Comparison of ENCODE assay signal across 8 cellular contexts in genomic region chr11:71998649-71999310, GRCh38. TPM values are rescaled to one million over a fixed set of nuclear protein-coding genes. Genes with fewer than 3 reads are reported as not detected.
A peak's percentile ranks its signal among the peaks of the same experiment; 100 is the strongest.
DNase-seq lines count a peak whose midpoint lies in the region; ATAC-seq and TF ChIP-seq lines count a peak whose summit lies in the region.

Gene IL18BP, plus strand, starts transcription at chr11:71998909. Its CDS starts 1,076 bp downstream, at chr11:71999985.

- peaks cover 25% of the 10 kb centered on the region for H4K20me1 ChIP-seq in IMR-90 (ENCODE audit: insufficient read depth, low read length)

- H3K27me3 Mint-ChIP-seq in Caco-2 (ENCODE audit: insufficient read depth, unreplicated experiment): no peaks in the 10 kb centered on the region
- no peaks in the 10 kb centered on the region for H3K27me3 Mint-ChIP-seq in activated naive CD8-positive, alpha-beta T cell treated with anti-CD3 and anti-CD28 coated beads, Interleukin-2, amount 50 U/mL, for 24 hours

- no peak within 1 kb of the TSS for H2BK12ac ChIP-seq in mesenchymal stem cell (ENCODE audit: low read length in 2 of 2)

- TF ChIP-seq POLR2A in IMR-90 (IDR thresholded peaks at IDR 0.05; ENCODE audit: low read depth, low read length): no peak
- TF ChIP-seq POLR2A in uterus (IDR thresholded peaks at IDR 0.05): no peak

- 91% methylated on average over 7 of the region's 11 CpGs; no CpG with 5 or more reads in 1 of the 2 experiments for WGBS in IMR-90 (ENCODE audit: extremely low coverage in 2 of 2, insufficient read length in 1 of 2), 2 experiments
- WGBS in mesenchymal stem cell: 95% methylated on average over 11 of the region's 11 CpGs

- no TSS peak for BruUV-seq in Caco-2 (replicated peaks; lab: Mats Ljungman, UMichigan)
- no TSS peak for BruUV-seq in IMR-90 (replicated peaks; lab: Mats Ljungman, UMichigan)

- ATAC-seq in IMR-90 (ENCODE audit: low read depth) (no peak), HG02623 (IDR thresholded peaks at IDR 0.05; ENCODE audit: unreplicated experiment) (no peak), HG03439 (IDR thresholded peaks at IDR 0.05; ENCODE audit: unreplicated experiment) (no peak)
- no peak for ATAC-seq in activated naive CD8-positive, alpha-beta T cell treated with anti-CD3 and anti-CD28 coated beads, Interleukin-2, amount 50 U/mL, for 24 hours

- no peaks in the 10 kb centered on the region for H3K4me1 Mint-ChIP-seq in Caco-2 (ENCODE audit: low read depth, unreplicated experiment)
- H3K4me1 Mint-ChIP-seq in activated naive CD8-positive, alpha-beta T cell treated with anti-CD3 and anti-CD28 coated beads, Interleukin-2, amount 50 U/mL, for 24 hours: peaks cover 20% of the 10 kb centered on the region

- H3K23ac ChIP-seq in IMR-90 (ENCODE audit: low read depth, low read length): no peak within 1 kb of the TSS
- no peak within 1 kb of the TSS for H3K23ac ChIP-seq in mesenchymal stem cell (ENCODE audit: low read length in 2 of 2)

- H2BK120ac ChIP-seq in IMR-90 (ENCODE audit: low read depth, low read length): peak within 1 kb of the TSS; percentile 55; the same call in 1 of the 2 replicates
- H2BK120ac ChIP-seq in mesenchymal stem cell (ENCODE audit: low read depth, low read length): no peak within 1 kb of the TSS

- H3K27ac ChIP-seq in IMR-90 (ENCODE audit: insufficient read depth, low read length): peak within 1 kb of the TSS; percentile 26; the same call in 1 of the 2 replicates
- peak within 1 kb of the TSS; percentile 21 for H3K27ac ChIP-seq in mesenchymal stem cell (ENCODE audit: low read length, poor library complexity, severe bottlenecking)
- H3K27ac ChIP-seq in uterus: peak within 1 kb of the TSS; percentile 72 to 81

- in situ Hi-C loops in IMR-90 (cut with MboI; ENCODE audit: low sequenced_read_pairs): no loop called here

- H3K4me2 ChIP-seq in IMR-90 (ENCODE audit: low read depth, low read length) (peak within 1 kb of the TSS; percentile 78), mesenchymal stem cell (ENCODE audit: low read length, poor library complexity, severe bottlenecking) (no peak within 1 kb of the TSS)

- no peak within 1 kb of the TSS for H3K56ac ChIP-seq in IMR-90 (ENCODE audit: extremely low read depth, insufficient read depth, low read length)

- no peaks in the 10 kb centered on the region for H3K9me3 Mint-ChIP-seq in Caco-2 (ENCODE audit: unreplicated experiment)
- no peaks in the 10 kb centered on the region for H3K9me3 Mint-ChIP-seq in activated naive CD8-positive, alpha-beta T cell treated with anti-CD3 and anti-CD28 coated beads, Interleukin-2, amount 50 U/mL, for 24 hours

- H3K27me3 ChIP-seq in Caco-2 (replicated peaks; ENCODE audit: control insufficient read depth, insufficient read depth, low read length): no peaks in the 10 kb centered on the region
- no peaks in the 10 kb centered on the region for H3K27me3 ChIP-seq in IMR-90 (ENCODE audit: control insufficient read depth, insufficient read depth, low read length)
- H3K27me3 ChIP-seq in mesenchymal stem cell (ENCODE audit: control insufficient read depth in 1 of 2, insufficient read depth in 1 of 2, low read length in 2 of 2): no peaks in the 10 kb centered on the region
- H3K27me3 ChIP-seq in uterus: no peaks in the 10 kb centered on the region

- no peak within 1 kb of the TSS for H2BK5ac ChIP-seq in IMR-90 (ENCODE audit: low read depth, low read length, poor library complexity, severe bottlenecking)
- no peak within 1 kb of the TSS for H2BK5ac ChIP-seq in mesenchymal stem cell (ENCODE audit: low read depth, low read length, poor library complexity, severe bottlenecking)

- dilution Hi-C loops in IMR-90 (cut with HindIII; ENCODE audit: low sequenced_read_pairs, unreplicated experiment): no loop called here

- H3K14ac ChIP-seq in IMR-90 (replicated peaks; ENCODE audit: low read depth, low read length): peak within 1 kb of the TSS; percentile 70; the same call in 1 of the 2 replicates
- no peak within 1 kb of the TSS for H3K14ac ChIP-seq in mesenchymal stem cell (ENCODE audit: low read length in 2 of 2)

- no peak for DNase-seq in Caco-2
- DNase-seq in IMR-90: no peak
- no peak for DNase-seq in activated naive CD8-positive, alpha-beta T cell treated with anti-CD3 and anti-CD28 coated beads, Interleukin-2, amount 50 U/mL, for 24 hours
- DNase-seq in mesenchymal stem cell: no peak
- DNase-seq in uterus: no peak
- no peak for DNase-seq in NCI-H69 (lab: John Stamatoyannopoulos, UW)

- H3K4me3 ChIP-seq in Caco-2 (ENCODE audit: low read depth, low read length): no peak within 1 kb of the TSS
- H3K4me3 ChIP-seq in IMR-90 (ENCODE audit: insufficient read depth, low read depth, low read length): no peak within 1 kb of the TSS
- peak within 1 kb of the TSS in 1 of 2 experiments; percentile 3 for H3K4me3 ChIP-seq in mesenchymal stem cell (ENCODE audit: insufficient read depth in 1 of 2, low read depth in 1 of 2, low read length in 2 of 2)
- H3K4me3 ChIP-seq in uterus: peak within 1 kb of the TSS in 1 of 2 donors; percentile 14

- H3K18ac ChIP-seq in IMR-90 (ENCODE audit: low read depth, low read length) (no peak within 1 kb of the TSS), mesenchymal stem cell (ENCODE audit: low read depth in 1 of 2, low read length in 2 of 2) (no peak within 1 kb of the TSS)

- H2BK15ac ChIP-seq in IMR-90 (ENCODE audit: low read depth, low read length) (no peak within 1 kb of the TSS), mesenchymal stem cell (ENCODE audit: low read depth, poor library complexity, severe bottlenecking) (no peak within 1 kb of the TSS)

- H2AFZ ChIP-seq in IMR-90 (replicated peaks; ENCODE audit: low read length, poor library complexity) (no peak within 1 kb of the TSS), mesenchymal stem cell (ENCODE audit: low read depth, low read length) (no peak within 1 kb of the TSS)

- peak within 1 kb of the TSS; percentile 15; the same call in 1 of the 2 replicates for H4K5ac ChIP-seq in IMR-90 (ENCODE audit: low read depth, low read length)

- intact Hi-C loops in Caco-2 (cut with micrococcal nuclease; ENCODE audit: unreplicated experiment): no loop called here
- intact Hi-C loops in IMR-90 (cut with micrococcal nuclease): no loop called here
- intact Hi-C loops in uterus (cut with DNase I; ENCODE audit: low total_unique reads): no loop called here

- H4K8ac ChIP-seq in IMR-90 (ENCODE audit: low read depth in 2 of 2, low read length in 2 of 2): peak within 1 kb of the TSS in 1 of 2 experiments; percentile 61; a peak in 2 of 4 replicates
- H4K8ac ChIP-seq in mesenchymal stem cell (ENCODE audit: low read length): no peak within 1 kb of the TSS

- H3K4ac ChIP-seq in IMR-90 (ENCODE audit: low read depth, low read length) (no peak within 1 kb of the TSS), mesenchymal stem cell (ENCODE audit: low read depth in 1 of 2, low read length in 2 of 2) (no peak within 1 kb of the TSS)

- H2AK9ac ChIP-seq in IMR-90 (replicated peaks; ENCODE audit: low read depth, low read length, poor library complexity): peak within 1 kb of the TSS; percentile 77

- no peak within 1 kb of the TSS for H3K4me3 Mint-ChIP-seq in Caco-2 (ENCODE audit: unreplicated experiment)
- H3K4me3 Mint-ChIP-seq in activated naive CD8-positive, alpha-beta T cell treated with anti-CD3 and anti-CD28 coated beads, Interleukin-2, amount 50 U/mL, for 24 hours: peak within 1 kb of the TSS; percentile 41

- peaks cover 14% of the 10 kb centered on the region for H3K9me1 ChIP-seq in IMR-90 (ENCODE audit: insufficient read depth, low read length)

- H2BK20ac ChIP-seq in IMR-90 (ENCODE audit: low read depth, low read length): no peak within 1 kb of the TSS

- TF ChIP-seq CTCF in Caco-2 (IDR thresholded peaks at IDR 0.05; ENCODE audit: insufficient read depth in 1 of 2, low read depth in 1 of 2, low read length in 1 of 2, severe bottlenecking in 1 of 2, unreplicated experiment in 1 of 2): no peak
- TF ChIP-seq CTCF in IMR-90 (conservative IDR thresholded peaks at IDR 0.05; ENCODE audit: low read depth, low read length): no peak
- no peak for TF ChIP-seq CTCF in uterus (IDR thresholded peaks at IDR 0.05)

- POLR2A ChIA-PET in Caco-2 (lab: Charles Lee): no interaction called here
- POLR2A ChIA-PET in IMR-90 (lab: Charles Lee; ENCODE audit: unreplicated experiment): no interaction called here

- peaks cover 75% of the 10 kb centered on the region for H3K36me3 Mint-ChIP-seq in Caco-2 (ENCODE audit: insufficient read depth, unreplicated experiment)
- peaks cover 19% of the 10 kb centered on the region for H3K36me3 Mint-ChIP-seq in activated naive CD8-positive, alpha-beta T cell treated with anti-CD3 and anti-CD28 coated beads, Interleukin-2, amount 50 U/mL, for 24 hours (ENCODE audit: low read depth)

- H3K36me3 ChIP-seq in Caco-2 (ENCODE audit: control insufficient read depth, insufficient read depth, low read length) (peaks cover 21% of the 10 kb centered on the region), IMR-90 (ENCODE audit: control insufficient read depth, insufficient read depth, low read length) (peaks cover 37% of the 10 kb centered on the region), mesenchymal stem cell (ENCODE audit: control insufficient read depth in 1 of 2, insufficient read depth in 2 of 2, low read depth in 1 of 2, low read length in 2 of 2) (peaks cover 35 to 78% of the 10 kb centered on the region in 2 experiments), uterus (no peaks in the 10 kb centered on the region)

- no peaks in the 10 kb centered on the region for H3K4me1 ChIP-seq in Caco-2
- H3K4me1 ChIP-seq in IMR-90 (ENCODE audit: control insufficient read depth, insufficient read depth, low read length): peaks cover 6% of the 10 kb centered on the region
- H3K4me1 ChIP-seq in mesenchymal stem cell (ENCODE audit: control insufficient read depth, insufficient read depth, low read depth, low read length): peaks cover 27% of the 10 kb centered on the region
- no peaks in the 10 kb centered on the region for H3K4me1 ChIP-seq in uterus

- H4K91ac ChIP-seq in IMR-90 (ENCODE audit: insufficient read depth, low read depth, low read length): no peak within 1 kb of the TSS
- H4K91ac ChIP-seq in mesenchymal stem cell (ENCODE audit: low read length): no peak within 1 kb of the TSS

- peak within 1 kb of the TSS; percentile 18 for H3K27ac Mint-ChIP-seq in Caco-2 (ENCODE audit: unreplicated experiment)
- H3K27ac Mint-ChIP-seq in activated naive CD8-positive, alpha-beta T cell treated with anti-CD3 and anti-CD28 coated beads, Interleukin-2, amount 50 U/mL, for 24 hours: peak within 1 kb of the TSS; percentile 81

- H2AK5ac ChIP-seq in IMR-90 (ENCODE audit: low read depth, low read length) (no peak within 1 kb of the TSS), mesenchymal stem cell (ENCODE audit: low read length, severe bottlenecking) (no peak within 1 kb of the TSS)

- no peak for TF ChIP-seq RAD21 in IMR-90 (IDR thresholded peaks at IDR 0.05; ENCODE audit: low read length)

- H3K9ac ChIP-seq in IMR-90 (ENCODE audit: low read depth, low read length): no peak within 1 kb of the TSS; the same call in 1 of the 2 replicates
- peak within 1 kb of the TSS; percentile 7 for H3K9ac ChIP-seq in mesenchymal stem cell (ENCODE audit: low read length)

- no peaks in the 10 kb centered on the region for H3K9me3 ChIP-seq in Caco-2
- no peaks in the 10 kb centered on the region for H3K9me3 ChIP-seq in IMR-90 (ENCODE audit: control insufficient read depth, insufficient read depth, low read length)
- H3K9me3 ChIP-seq in mesenchymal stem cell (ENCODE audit: control insufficient read depth, low read length): no peaks in the 10 kb centered on the region
- H3K9me3 ChIP-seq in uterus: no peaks in the 10 kb centered on the region

- CTCF ChIA-PET in Caco-2 (lab: Charles Lee) (no interaction called here), IMR-90 (lab: Yijun Ruan, JAX) (interaction anchor here (1.1 kb wide), 1 partner anchor 20 kb away, joined by 5 read pairs; no protein-coding TSS in a partner anchor)

- H3K79me1 ChIP-seq in IMR-90 (ENCODE audit: low read depth in 1 of 2, low read length in 2 of 2): peaks cover 0 to 21% of the 10 kb centered on the region in 2 experiments; a peak in 1 of 4 replicates
- H3K79me1 ChIP-seq in mesenchymal stem cell (replicated peaks; ENCODE audit: low read length, poor library complexity, severe bottlenecking): peaks cover 35% of the 10 kb centered on the region

RNA-seq across cellular contexts. Expression of gene IL18BP, which starts in this region (rescaled TPM):
- total RNA-seq in Caco-2 (2022): 34.7 and 37.7 TPM in 2 replicates
- total RNA-seq in IMR-90 (2012; rRNA removed): 0.83 and 0.90 TPM in 2 replicates
- 3.2 and 3.7 TPM in 2 replicates for polyA plus RNA-seq in IMR-90 (2012; rRNA removed)
- polyA plus RNA-seq in IMR-90 (2012; cell fraction: cytosol; rRNA removed): 0.55 and 0.79 TPM in 2 replicates
- 41.8 and 42.5 TPM in 2 replicates for polyA plus RNA-seq in IMR-90 (2012; cell fraction: nucleus; rRNA removed; ENCODE audit: low replicate concordance)
- 4.8 TPM for polyA plus RNA-seq in mesenchymal stem cell (2013, experiment 1 of 2)
- polyA plus RNA-seq in mesenchymal stem cell (2013, experiment 2 of 2): 4.1 TPM
- total RNA-seq in uterus: 10 to 100 TPM in 2 of 4 donors, 1 to 10 TPM in 2; 7.3 to 24.6 (median 10.5) TPM

Comparison
In these comparisons a context has a peak if more than half of its experiments do, and no peak if none do; other contexts are left out.
1. H3K27ac ChIP-seq: peak in every context shown above with its lines; median percentile 76 in uterus; 26 in IMR-90; 21 in mesenchymal stem cell.